Comparison of ENCODE assay signal across 18 cellular contexts in the genomic region with DNA sequence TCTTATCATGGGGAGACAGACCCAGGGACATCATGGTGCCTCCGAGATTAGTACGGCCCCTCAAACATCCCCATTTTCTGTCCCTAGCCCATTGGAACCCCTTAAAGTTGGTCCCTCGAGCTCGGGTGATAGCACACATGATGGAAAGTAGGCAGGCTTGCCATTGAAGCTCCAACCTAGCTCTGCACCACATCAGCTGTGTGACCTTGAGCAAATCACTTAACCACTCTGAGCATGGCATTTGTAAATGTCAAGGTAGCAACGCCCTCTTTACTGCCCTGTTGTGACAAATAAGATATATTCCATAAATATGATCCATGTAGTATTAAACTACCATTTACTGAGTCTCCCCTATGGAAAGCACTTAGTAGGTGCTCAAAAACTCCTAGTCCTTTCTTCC.
A peak's percentile ranks its signal among the peaks of the same experiment; 100 is the strongest.
DNase-seq lines count a peak whose midpoint lies in the region; ATAC-seq, FAIRE-seq and TF ChIP-seq lines count a peak whose summit lies in the region.
"Had no signal": no experiment of that assay in that cellular context is flagged by ENCODE, and none has a peak within 500 bp of the region (broad histone marks: within the 10 kb centered on the region; RNA-seq: fewer than 3 reads in every experiment).

No MANE protein-coding gene starts in this region.

- in situ Hi-C loops in K562 (cut with MboI) = no loop called here

- H3K4me3 Mint-ChIP-seq in GM23338 (no peak overlapping the region), osteocyte (ENCODE audit: unreplicated experiment) (no peak overlapping the region)
- H3K4me3 Mint-ChIP-seq: CD8-positive, alpha-beta memory T cell; H9 had no signal

- H3K36me3 ChIP-seq in GM23338 (ENCODE audit: insufficient read depth) = no peaks in the 10 kb centered on the region
- H3K36me3 ChIP-seq in K562 (ENCODE audit: control insufficient read depth, insufficient read depth, low read length) = no peaks in the 10 kb centered on the region

- no TSS peak for BruUV-seq in K562 (replicated peaks; lab: Mats Ljungman, UMichigan)

- no peak for TF ChIP-seq POLR2A in A549 (IDR thresholded peaks at IDR 0.05; ENCODE audit: low read length)
- no peak for TF ChIP-seq POLR2A in K562 (conservative IDR thresholded peaks at IDR 0.05)
- TF ChIP-seq POLR2A in H54 (IDR thresholded peaks at IDR 0.05; ENCODE audit: low read depth, low read length) = no peak

- CTCF ChIA-PET in A549 (lab: Yijun Ruan, JAX) (no interaction called here), K562 (lab: Yijun Ruan, JAX; ENCODE audit: low intra/inter-chr PET ratio) (no interaction called here)

- H3K4me2 ChIP-seq in A549 = peak overlapping the region; percentile 38
- H3K4me2 ChIP-seq in GM23338 = no peak overlapping the region
- H3K4me2 ChIP-seq in K562 (ENCODE audit: insufficient read depth, low read length) = no peak overlapping the region

- peaks cover 10% of the 10 kb centered on the region for H3K4me1 Mint-ChIP-seq in GM23338
- peaks cover 52% of the 10 kb centered on the region for H3K4me1 Mint-ChIP-seq in osteocyte (ENCODE audit: unreplicated experiment)

- no peaks in the 10 kb centered on the region for H4K20me1 ChIP-seq in GM23338 (replicated peaks; ENCODE audit: insufficient read depth)
- H4K20me1 ChIP-seq in K562 (replicated peaks; ENCODE audit: control insufficient read depth, insufficient read depth, low read length) = no peaks in the 10 kb centered on the region; the same call in 1 of the 2 replicates

- no peak for DNase-seq in A549 (ENCODE audit: low read depth in 1 of 2, low spot score in 1 of 2)
- no peak for DNase-seq in GM23338 (ENCODE audit: low spot score)
- DNase-seq in K562 (ENCODE audit: extremely low read depth in 1 of 4, low spot score in 3 of 4) = no peak
- no peak for DNase-seq in osteocyte (ENCODE audit: extremely low spot score, unreplicated experiment)
- DNase-seq in H54 (ENCODE audit: insufficient read length, low spot score) = no peak
- DNase-seq: C1 segment of cervical spinal cord; CD8-positive, alpha-beta memory T cell; H9; NCI-H1417; NCI-H187; NCI-H2107; NCI-H2227 treated with DMSO at 0.1 percent for 48 hours; NCI-H510A treated with DMSO at 0.1 percent for 48 hours; NCI-H774; OCI-M1; SHP77 treated with DMSO at 0.1 percent for 48 hours had no signal

- H3K27ac Mint-ChIP-seq in GM23338 (0 out of 2 replicates have a peak overlapping the region, but pooled peaks have one; percentile 0), osteocyte (ENCODE audit: unreplicated experiment) (peak overlapping the region; percentile 78)
- H3K27ac Mint-ChIP-seq: H9 had no signal

- FAIRE-seq in A549 (lab: Jason Lieb, UNC) (no peak), K562 (lab: Jason Lieb, UNC) (no peak), H54 (lab: Jason Lieb, UNC) (no peak)

- H3K9me3 Mint-ChIP-seq in GM23338 (no peaks in the 10 kb centered on the region), osteocyte (ENCODE audit: unreplicated experiment) (no peaks in the 10 kb centered on the region)
- H3K9me3 Mint-ChIP-seq: CD8-positive, alpha-beta memory T cell; H9 had no signal

- no peak for TF ChIP-seq EP300 in A549 (IDR thresholded peaks at IDR 0.05)
- TF ChIP-seq EP300 in K562 (IDR thresholded peaks at IDR 0.05; ENCODE audit: low read length) = no peak

- H2AFZ ChIP-seq in GM23338 = no peak overlapping the region
- H2AFZ ChIP-seq in K562 (ENCODE audit: low read depth, low read length) = no peak overlapping the region

- POLR2A ChIA-PET in A549 (lab: Yijun Ruan, JAX) = no interaction called here
- POLR2A ChIA-PET in K562 (lab: Yijun Ruan, JAX) = interaction anchor here (0.7 kb wide), 1 partner anchor 9 kb away, joined by 3 read pairs; no protein-coding TSS in a partner anchor

- intact Hi-C loops in K562 (cut with micrococcal nuclease) = no loop called here

- TF ChIP-seq RAD21 in A549 (conservative IDR thresholded peaks at IDR 0.05 in 1 of 2, IDR thresholded peaks at IDR 0.05 in 1 of 2) (no peak), K562 (CRISPR knock-in tag; conservative IDR thresholded peaks at IDR 0.05 in 1 of 2, IDR thresholded peaks at IDR 0.05 in 1 of 2) (no peak)

- H3K27me3 ChIP-seq in GM23338 (ENCODE audit: insufficient read depth) (no peaks in the 10 kb centered on the region), K562 (ENCODE audit: control insufficient read depth in 2 of 2, insufficient read depth in 2 of 2, low read length in 2 of 2) (no peaks in the 10 kb centered on the region)

- ATAC-seq in A549 (no peak), GM23338 (no peak), K562 (no peak), HG03196 (IDR thresholded peaks at IDR 0.05; ENCODE audit: unreplicated experiment) (no peak), GM18502 (IDR thresholded peaks at IDR 0.05; ENCODE audit: poor library complexity, unreplicated experiment) (no peak)

- no peaks in the 10 kb centered on the region for H3K9me1 ChIP-seq in K562 (ENCODE audit: control insufficient read depth, insufficient read depth, low read length)

- peaks cover 5% of the 10 kb centered on the region for H3K27me3 Mint-ChIP-seq in GM23338 (ENCODE audit: insufficient read depth, low read depth, poor library complexity)
- no peaks in the 10 kb centered on the region for H3K27me3 Mint-ChIP-seq in osteocyte (ENCODE audit: unreplicated experiment)
- H3K27me3 Mint-ChIP-seq: CD8-positive, alpha-beta memory T cell had no signal

- 0 out of 2 replicates have a peak, but pooled peaks cover 8% of the 10 kb centered on the region for H3F3A ChIP-seq in GM23338 (replicated peaks; ENCODE audit: low read depth)

- WGBS in A549 (ENCODE audit: missing lambda C conversion rate) = 92% methylated on average over 5 of the region's 5 CpGs
- WGBS in K562 (ENCODE audit: insufficient coverage, low coverage, missing lambda C conversion rate) = 61% methylated on average over 5 of the region's 5 CpGs

- H3K27ac ChIP-seq in A549 (peak overlapping the region; percentile 74 to 77), GM23338 (ENCODE audit: low read depth) (no peak overlapping the region), K562 (ENCODE audit: extremely low read depth, low read depth, low read length) (no peak overlapping the region)

- no peak overlapping the region for H3K9ac ChIP-seq in K562 (ENCODE audit: insufficient read depth in 1 of 2, low read depth in 2 of 2, low read length in 2 of 2)

- H3K4me1 ChIP-seq in A549 (peaks cover 57% of the 10 kb centered on the region), GM23338 (ENCODE audit: insufficient read depth) (peaks cover 3% of the 10 kb centered on the region; the same call in 1 of the 2 replicates), K562 (replicated peaks in 1 of 2; ENCODE audit: control insufficient read depth in 2 of 2, insufficient read depth in 2 of 2, low read length in 2 of 2) (peaks cover 0 to 6% of the 10 kb centered on the region in 2 experiments; a peak in 2 of 5 replicates)

- no peaks in the 10 kb centered on the region for H3K79me2 ChIP-seq in GM23338 (replicated peaks; ENCODE audit: insufficient read depth)
- no peaks in the 10 kb centered on the region for H3K79me2 ChIP-seq in K562 (ENCODE audit: control insufficient read depth, insufficient read depth, low read length)

- H3K9me3 ChIP-seq in A549 (no peaks in the 10 kb centered on the region), K562 (replicated peaks; ENCODE audit: control insufficient read depth, insufficient read depth, low read depth, low read length) (no peaks in the 10 kb centered on the region)

- H3K36me3 Mint-ChIP-seq in GM23338 (ENCODE audit: low read depth) (no peaks in the 10 kb centered on the region; the same call in 2 of the 3 replicates), osteocyte (ENCODE audit: unreplicated experiment) (peaks cover 10% of the 10 kb centered on the region)

- H3K4me3 ChIP-seq in A549 (no peak overlapping the region), GM23338 (no peak overlapping the region), K562 (no peak overlapping the region)

- TF ChIP-seq CTCF in A549 (IDR thresholded peaks at IDR 0.05) (no peak), GM23338 (conservative IDR thresholded peaks at IDR 0.05; ENCODE audit: low read depth in 2 of 2) (no peak), K562 (IDR thresholded peaks at IDR 0.05 in 2 of 3, conservative IDR thresholded peaks at IDR 0.05 in 1 of 3; ENCODE audit: insufficient read depth in 2 of 3, low read depth in 1 of 3, low read length in 3 of 3) (no peak), osteocyte (IDR thresholded peaks at IDR 0.05) (no peak)

- H3K9me2 ChIP-seq in GM23338 (ENCODE audit: insufficient read depth) = 0 out of 2 replicates have a peak, but pooled peaks cover 3% of the 10 kb centered on the region

TF ChIP-seq in A549, 52 proteins besides CTCF, POLR2A, EP300 and RAD21 (continues in another document):
- peak; percentile 21 for TF ChIP-seq ZFP36 (IDR thresholded peaks at IDR 0.05; ENCODE audit: borderline replicate concordance, partially characterized antibody)

TF ChIP-seq in GM23338, 12 proteins besides CTCF, POLR2A, EP300 and RAD21 (continues in another document):
- no peak for TF ChIP-seq JUNB (IDR thresholded peaks at IDR 0.05; ENCODE audit: unreplicated experiment)
- TF ChIP-seq EZH2phosphoT487 (IDR thresholded peaks at IDR 0.05; ENCODE audit: unreplicated experiment) = no peak
- TF ChIP-seq STAT1 (IDR thresholded peaks at IDR 0.05; ENCODE audit: unreplicated experiment) = no peak

TF ChIP-seq in K562, 482 proteins besides CTCF, POLR2A, EP300 and RAD21:
- TF ChIP-seq ZFP36 (IDR thresholded peaks at IDR 0.05; ENCODE audit: low read depth, low read length, partially characterized antibody) = peak; percentile 18
- peak; percentile 56; the same call in 1 of the 2 replicates for TF ChIP-seq ZKSCAN1 (IDR thresholded peaks at IDR 0.05; ENCODE audit: low read depth, low read length)
- no peak for TF ChIP-seq ZFP30 (CRISPR knock-in tag; IDR thresholded peaks at IDR 0.05; ENCODE audit: borderline replicate concordance)
- TF ChIP-seq RBM25 (IDR thresholded peaks at IDR 0.05; ENCODE audit: low read depth, low read length, severe bottlenecking) = peak; percentile 58
- no peak for TF ChIP-seq NFE2 (IDR thresholded peaks at IDR 0.05; ENCODE audit: low read depth)
- TF ChIP-seq BCOR (IDR thresholded peaks at IDR 0.05) = peak; percentile 34; the same call in 1 of the 2 replicates

Comparison
In these comparisons a context has a peak if more than half of its experiments do, and no peak if none do; other contexts are left out.
1. H3K27ac ChIP-seq: peak in A549 (2 of 2); none in GM23338 (single experiment) and K562 (single experiment).